1 cellular context compared by ENCODE assay signal in genomic region chr7:151226875-151227782, GRCh38.
TF ChIP-seq lines count a peak whose summit lies in the region.

ABCF2 (minus strand) TSS chr7:151227205; CDS start chr7:151226458, 747 bp downstream.

TF ChIP-seq in K562, 482 proteins besides CTCF, POLR2A, EP300 and RAD21 (continued from another document and continues in another):
- TF ChIP-seq SIN3A (IDR thresholded peaks at IDR 0.05; ENCODE audit: borderline replicate concordance in 2 of 2, control insufficient read depth in 1 of 2, low read depth in 2 of 2, low read length in 2 of 2) (peak; percentile 26 to 87; a peak in 3 of 4 replicates), RHOXF2B (CRISPR knock-in tag; conservative IDR thresholded peaks at IDR 0.05) (no peak), HDAC8 (tag; IDR thresholded peaks at IDR 0.05) (no peak), GTF2E2 (tag; IDR thresholded peaks at IDR 0.05) (peak; percentile 54; the same call in 1 of the 2 replicates), ZNF253 (CRISPR knock-in tag; conservative IDR thresholded peaks at IDR 0.05) (no peak; the same call in 1 of the 2 replicates), TEAD2 (tag; IDR thresholded peaks at IDR 0.05) (no peak), RBM15 (IDR thresholded peaks at IDR 0.05; ENCODE audit: insufficient read depth, low read length) (no peak), RUNX1 (IDR thresholded peaks at IDR 0.05; ENCODE audit: low read depth) (no peak), MEIS2 (IDR thresholded peaks at IDR 0.05; ENCODE audit: partially characterized antibody) (no peak), PTBP1 (IDR thresholded peaks at IDR 0.05; ENCODE audit: low read depth, low read length) (0 out of 2 replicates have a peak, but pooled peaks have one; percentile 16), BRF2 (IDR thresholded peaks at IDR 0.05; ENCODE audit: borderline replicate concordance, insufficient read depth, insufficient read length) (no peak), KDM5B (IDR thresholded peaks at IDR 0.05; ENCODE audit: insufficient replicate concordance, low read depth, low read length) (peak; percentile 83), BRCA1 (IDR thresholded peaks at IDR 0.05) (no peak), BRCA1 (CRISPR knock-in tag; IDR thresholded peaks at IDR 0.05) (no peak), HNRNPL (IDR thresholded peaks at IDR 0.05; ENCODE audit: low read depth, low read length) (no peak), REST (CRISPR knock-in tag; IDR thresholded peaks at IDR 0.05; ENCODE audit: low read depth) (peak; percentile 39), KLF10 (CRISPR knock-in tag; IDR thresholded peaks at IDR 0.05) (no peak), ETV1 (tag; conservative IDR thresholded peaks at IDR 0.05; ENCODE audit: low read depth) (no peak), CBFB (CRISPR knock-in tag; IDR thresholded peaks at IDR 0.05) (peak; percentile 43; the same call in 1 of the 2 replicates), CEBPG (CRISPR knock-in tag; IDR thresholded peaks at IDR 0.05) (peak; percentile 98), CEBPG (tag; conservative IDR thresholded peaks at IDR 0.05 in 1 of 2, IDR thresholded peaks at IDR 0.05 in 1 of 2) (peak; percentile 98 to 99), ZNF717 (CRISPR knock-in tag; IDR thresholded peaks at IDR 0.05) (no peak), ZNF384 (IDR thresholded peaks at IDR 0.05; ENCODE audit: low read depth, low read length) (no peak), ILK (tag; IDR thresholded peaks at IDR 0.05; ENCODE audit: borderline replicate concordance, low read depth) (no peak), OTX1 (CRISPR knock-in tag; IDR thresholded peaks at IDR 0.05) (peak; percentile 91; the same call in 1 of the 2 replicates), TEAD4 (IDR thresholded peaks at IDR 0.05; ENCODE audit: low read length) (peak; percentile 44; the same call in 1 of the 2 replicates), TEAD4 (CRISPR knock-in tag; IDR thresholded peaks at IDR 0.05; ENCODE audit: borderline replicate concordance) (no peak), ZNF280A (IDR thresholded peaks at IDR 0.05; ENCODE audit: low read depth, partially characterized antibody) (no peak), ASH1L (IDR thresholded peaks at IDR 0.05; ENCODE audit: borderline replicate concordance, low read depth, partially characterized antibody) (peak; percentile 46), MNT (conservative IDR thresholded peaks at IDR 0.05) (peak; percentile 98 to 99), SRSF3 (IDR thresholded peaks at IDR 0.05; ENCODE audit: insufficient read depth, low read length) (no peak), PHB2 (IDR thresholded peaks at IDR 0.05; ENCODE audit: low read depth) (no peak; the same call in 1 of the 2 replicates), SRSF9 (IDR thresholded peaks at IDR 0.05; ENCODE audit: borderline replicate concordance, low read depth, low read length) (no peak), EWSR1 (IDR thresholded peaks at IDR 0.05; ENCODE audit: borderline replicate concordance, low read depth, partially characterized antibody) (no peak), MXD1 (CRISPR knock-in tag; IDR thresholded peaks at IDR 0.05; ENCODE audit: borderline replicate concordance, poor library complexity, severe bottlenecking) (peak; percentile 37), ZBTB49 (CRISPR knock-in tag; IDR thresholded peaks at IDR 0.05; ENCODE audit: borderline replicate concordance) (0 out of 2 replicates have a peak, but pooled peaks have one; percentile 9), RNF2 (IDR thresholded peaks at IDR 0.05) (no peak; the same call in 1 of the 2 replicates), WHSC1 (IDR thresholded peaks at IDR 0.05; ENCODE audit: low read length) (no peak), ELF2 (CRISPR knock-in tag; IDR thresholded peaks at IDR 0.05) (no peak), ZNF124 (CRISPR knock-in tag; IDR thresholded peaks at IDR 0.05) (no peak), TEAD1 (CRISPR knock-in tag; IDR thresholded peaks at IDR 0.05) (peak in 1 of 2 experiments; percentile 55; a peak in 1 of 4 replicates), U2AF2 (optimal IDR thresholded peaks at IDR 0.05; ENCODE audit: low read depth, low read length) (no peak), ZNF609 (CRISPR knock-in tag; IDR thresholded peaks at IDR 0.05; ENCODE audit: borderline replicate concordance) (no peak), PURB (CRISPR knock-in tag; IDR thresholded peaks at IDR 0.05; ENCODE audit: low read depth) (no peak), TCFL5 (CRISPR knock-in tag; conservative IDR thresholded peaks at IDR 0.05) (no peak)
